Comparison of ENCODE assay signal across 2 cellular contexts in genomic region chr19:8986296-8986695, GRCh38.
"Had no signal": no experiment of that assay in that cellular context is flagged by ENCODE, and none has a peak within 500 bp of the region (broad histone marks: within the 10 kb centered on the region; RNA-seq: fewer than 3 reads in every experiment).

No MANE protein-coding gene starts in this region.

- DNase-seq: GF-D8 had no signal

- H3K4me3 ChIP-seq: GM12878 had no signal

- ATAC-seq: GM12878 had no signal
